ENCODE assay signal across 33 cellular contexts in the genomic region with DNA sequence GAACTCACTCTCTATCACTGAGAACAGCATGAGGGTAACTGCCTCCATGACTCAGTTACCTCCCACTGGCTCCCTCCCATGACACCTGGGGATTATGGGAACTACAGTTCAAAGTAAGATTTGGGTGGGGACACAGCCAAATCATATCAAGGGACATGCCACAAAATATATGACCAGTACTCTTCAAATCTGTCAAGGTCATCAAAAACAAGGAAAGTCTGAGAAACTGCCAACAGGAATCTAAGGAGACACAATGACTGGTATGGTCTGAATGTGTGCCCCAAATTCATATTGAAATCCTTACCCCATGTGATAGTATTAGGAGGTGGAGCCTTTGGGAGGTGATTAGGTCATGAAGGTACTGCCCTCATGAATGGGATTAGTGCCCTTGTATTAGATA.
"Had no signal": no experiment of that assay in that cellular context is flagged by ENCODE, and none has a peak within 500 bp of the region (broad histone marks: within the 10 kb centered on the region; RNA-seq: fewer than 3 reads in every experiment).

No MANE protein-coding gene starts in this region.

- H3K4me1 ChIP-seq: adrenal gland, ascending aorta, body of pancreas, breast epithelium had no signal

- H3K36me3 ChIP-seq: adrenal gland, ascending aorta, brain microvascular endothelial cell, breast epithelium, cardiac muscle cell had no signal

- H3K4me3 ChIP-seq: adrenal gland, ascending aorta, body of pancreas, breast epithelium, cardiac muscle cell had no signal

- H3K27me3 ChIP-seq: adrenal gland, ascending aorta, body of pancreas, brain microvascular endothelial cell, breast epithelium, cardiac muscle cell had no signal

- H3K9me3 ChIP-seq: adrenal gland, ascending aorta, body of pancreas had no signal

- H3K27ac ChIP-seq: adrenal gland, ascending aorta, body of pancreas, brain microvascular endothelial cell, breast epithelium, cardiac muscle cell had no signal

- FAIRE-seq: astrocyte, bronchial epithelial cell had no signal

- DNase-seq: activated effector memory CD4-positive, alpha-beta T cell treated with anti-CD3 and anti-CD28 coated beads, Interleukin-2, amount 50 U/mL, for 16 hours; activated effector memory CD4-positive, alpha-beta T cell treated with Interleukin-2 at 50 U/mL for 16 hours; activated gamma-delta T cell; activated gamma-delta T cell treated with Interleukin-2 at 50 U/mL for 16 hours; activated naive CD4-positive, alpha-beta T cell; activated naive CD4-positive, alpha-beta T cell treated with anti-CD3 and anti-CD28 coated beads for 36 hours; activated naive CD4-positive, alpha-beta T cell treated with anti-CD3 and anti-CD28 coated beads, Interleukin-2, amount 10 ng/mL, durations not matched to agents 7 days and 5 days; activated naive CD4-positive, alpha-beta T cell treated with anti-CD3 and anti-CD28 coated beads, Interleukin-2, amount 50 U/mL, for 16 hours; activated naive CD4-positive, alpha-beta T cell treated with Interleukin-2 at 50 U/mL for 16 hours; activated naive CD8-positive, alpha-beta T cell treated with anti-CD3 and anti-CD28 coated beads for 36 hours; activated naive CD8-positive, alpha-beta T cell treated with anti-CD3 and anti-CD28 coated beads, Interleukin-2, amount 10 ng/mL, durations not matched to agents 7 days and 5 days; activated naive CD8-positive, alpha-beta T cell treated with anti-CD3 and anti-CD28 coated beads, Interleukin-2, amount 50 U/mL, for 24 hours; activated T-cell treated with anti-CD3 and anti-CD28 coated beads, Interleukin-2, amount 50 U/mL, for 24 hours; activated T-cell treated with anti-CD3 and anti-CD28 coated beads, Interleukin-2, amount 50 U/mL, for 4 hours; activated T-cell treated with anti-CD3 and anti-CD28 coated beads, Interleukin-2, amount 50 U/mL, for 48 hours; activated T-cell treated with anti-CD3 and anti-CD28 coated beads, Interleukin-2, amount 50 U/mL, for 72 hours; adrenal gland; amniotic stem cell; amygdala; anterior cingulate cortex; aorta; body of pancreas; brain microvascular endothelial cell; caudate nucleus; central memory CD4-positive, alpha-beta T cell; cerebellar nuclear complex had no signal

- ATAC-seq: activated naive CD4-positive, alpha-beta T cell treated with anti-CD3 and anti-CD28 coated beads, Interleukin-2, amount 50 U/mL, for 72 hours; activated naive CD8-positive, alpha-beta T cell treated with anti-CD3 and anti-CD28 coated beads, Interleukin-2, amount 50 U/mL, for 24 hours; activated T-cell treated with anti-CD3 and anti-CD28 coated beads, Interleukin-2, amount 50 U/mL, for 4 hours; activated T-cell treated with anti-CD3 and anti-CD28 coated beads, Interleukin-2, amount 50 U/mL, for 72 hours; activated T-helper 17 cell treated with anti-CD3 and anti-CD28 coated beads, Interleukin-2, amount 50 U/mL, for 72 hours; body of pancreas had no signal
